ENCODE assay signal across 9 cellular contexts in genomic region chr4:23889814-23890269, GRCh38. TPM values are rescaled to one million over a fixed set of nuclear protein-coding genes. Genes with fewer than 3 reads are reported as not detected.
DNase-seq lines count a peak whose midpoint lies in the region; ATAC-seq and TF ChIP-seq lines count a peak whose summit lies in the region.
"Had no signal": no experiment of that assay in that cellular context is flagged by ENCODE, and none has a peak within 500 bp of the region (broad histone marks: within the 10 kb centered on the region; RNA-seq: fewer than 3 reads in every experiment).

Gene PPARGC1A, minus strand, starts transcription at chr4:23890047. Its CDS starts 90 bp downstream, at chr4:23889957.

- H3K36me3 ChIP-seq in Karpas-422 (ENCODE audit: insufficient read depth, low read length): no peaks in the 10 kb centered on the region

- peak within 1 kb of the TSS; percentile 85 for H3K4me3 Mint-ChIP-seq in nephron progenitor cell
- H3K4me3 Mint-ChIP-seq: memory B cell had no signal

- H3K36me3 Mint-ChIP-seq in nephron progenitor cell (ENCODE audit: low read depth): no peaks in the 10 kb centered on the region
- H3K36me3 Mint-ChIP-seq: memory B cell had no signal

- H3K4me2 ChIP-seq in Karpas-422 (ENCODE audit: low read depth, low read length, poor library complexity, severe bottlenecking): no peak within 1 kb of the TSS

- H3K27me3 Mint-ChIP-seq in nephron progenitor cell (ENCODE audit: low read depth, poor library complexity): peaks cover 29% of the 10 kb centered on the region

- H4K20me1 ChIP-seq in Karpas-422 (ENCODE audit: insufficient read depth, low read depth, low read length): no peaks in the 10 kb centered on the region

- H3K4me1 Mint-ChIP-seq in nephron progenitor cell: peaks cover 27% of the 10 kb centered on the region
- H3K4me1 Mint-ChIP-seq: memory B cell had no signal

- no peaks in the 10 kb centered on the region for H3K79me2 ChIP-seq in Karpas-422 (ENCODE audit: low read length)

- no peaks in the 10 kb centered on the region for H3K9me3 Mint-ChIP-seq in nephron progenitor cell

- no peak for ATAC-seq in HG03196 (IDR thresholded peaks at IDR 0.05; ENCODE audit: unreplicated experiment)
- no peak for ATAC-seq in GM21737 (IDR thresholded peaks at IDR 0.05; ENCODE audit: unreplicated experiment)

- H3K9me3 ChIP-seq in Karpas-422 (ENCODE audit: low read length): no peaks in the 10 kb centered on the region

- no peak for TF ChIP-seq CTCF in foreskin fibroblast (IDR thresholded peaks at IDR 0.05; ENCODE audit: low read depth, low read length)
- no peak for TF ChIP-seq CTCF in nephron progenitor cell (IDR thresholded peaks at IDR 0.05)

- no peak within 1 kb of the TSS for H3K27ac Mint-ChIP-seq in nephron progenitor cell
- H3K27ac Mint-ChIP-seq: memory B cell had no signal

- no peaks in the 10 kb centered on the region for H3K9me2 ChIP-seq in Karpas-422 (replicated peaks; ENCODE audit: insufficient read depth, low read length)

- no peak within 1 kb of the TSS for H3K9ac ChIP-seq in Karpas-422 (ENCODE audit: low read length)

- peak within 1 kb of the TSS; percentile 50 to 68 for H3K4me3 ChIP-seq in foreskin fibroblast (ENCODE audit: low read depth in 1 of 2, low read length in 2 of 2)
- H3K4me3 ChIP-seq in Karpas-422 (ENCODE audit: low read length): no peak within 1 kb of the TSS

- H3K27ac ChIP-seq in Karpas-422 (ENCODE audit: low read length): no peak within 1 kb of the TSS

- H3K27me3 ChIP-seq in Karpas-422 (ENCODE audit: low read length): no peaks in the 10 kb centered on the region

- DNase-seq in DMS79 treated with DMSO at 0.1 percent for 48 hours (lab: John Stamatoyannopoulos, UW): peak; percentile 28
- DNase-seq in HT-29 (ENCODE audit: low spot score): peak; percentile 9
- DNase-seq in SK-N-DZ (ENCODE audit: low spot score): peak; percentile 84
- DNase-seq in foreskin fibroblast: peak in 1 of 2 donors; percentile 67
- peak; percentile 51 for DNase-seq in nephron progenitor cell
- no peak for DNase-seq in Karpas-422

- no peaks in the 10 kb centered on the region for H3K4me1 ChIP-seq in Karpas-422 (ENCODE audit: low read length)

- no peak within 1 kb of the TSS for H2AFZ ChIP-seq in Karpas-422 (ENCODE audit: low read length)

RNA-seq across cellular contexts. Expression of gene PPARGC1A, which starts in this region (rescaled TPM):
- 0.08 TPM in 1 of 2 replicates, not detected in the other for total RNA-seq in HT-29 (2014; rRNA removed; shearing (Covaris generic))
- polyA plus RNA-seq in SK-N-DZ (2014; cell fraction: cytosol; rRNA removed): 2.0 and 2.6 TPM in 2 replicates
- 2.3 and 2.5 TPM in 2 replicates for polyA plus RNA-seq in SK-N-DZ (2014; cell fraction: nucleus; rRNA removed)
- total RNA-seq in Karpas-422 (2014; rRNA removed; shearing (Covaris generic); ENCODE audit: low replicate concordance): 0.14 TPM in 1 of 2 replicates, not detected in the other

Comparison
In these comparisons a context has a peak if more than half of its experiments do, and no peak if none do; other contexts are left out.
1. Peak in DNase-seq in HT-29; RNA of the gene not detected or under 1 TPM.